In the genomic region with DNA sequence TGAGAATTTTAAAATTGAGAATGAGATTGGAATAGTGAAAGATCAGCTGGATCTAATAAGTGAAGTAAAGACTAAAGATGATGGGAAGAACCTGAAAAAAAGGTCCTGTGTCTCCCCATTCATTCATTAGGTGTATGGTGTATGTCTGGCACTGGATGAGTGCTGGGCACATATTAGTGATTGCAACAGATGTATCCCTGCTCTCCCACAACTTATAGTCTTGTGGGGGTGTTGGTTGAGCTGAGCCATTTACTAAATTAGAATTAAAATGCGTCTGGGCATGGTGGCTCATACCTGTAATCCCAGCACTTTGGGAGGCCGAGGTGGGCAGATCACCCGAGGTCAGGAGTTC, we compare ENCODE assay signal across 1 cellular context.
TF ChIP-seq lines count a peak whose summit lies in the region.

No MANE protein-coding gene starts in this region.

TF ChIP-seq in SK-N-SH, 30 proteins besides CTCF, POLR2A, EP300 and RAD21:
- TF ChIP-seq MXI1 (IDR thresholded peaks at IDR 0.05; ENCODE audit: low read depth, low read length) (no peak), GATA2 (CRISPR knock-in tag; IDR thresholded peaks at IDR 0.05) (no peak), YY1 (IDR thresholded peaks at IDR 0.05; ENCODE audit: low read depth) (no peak), EZH2phosphoT487 (IDR thresholded peaks at IDR 0.05; ENCODE audit: borderline replicate concordance, low read depth) (no peak), CHD2 (IDR thresholded peaks at IDR 0.05; ENCODE audit: low read length, partially characterized antibody) (no peak), USF2 (IDR thresholded peaks at IDR 0.05; ENCODE audit: borderline replicate concordance, low read depth, low read length) (no peak)
TF ChIP-seq in SK-N-SH: peak in this region for 0.
